In the genomic region with DNA sequence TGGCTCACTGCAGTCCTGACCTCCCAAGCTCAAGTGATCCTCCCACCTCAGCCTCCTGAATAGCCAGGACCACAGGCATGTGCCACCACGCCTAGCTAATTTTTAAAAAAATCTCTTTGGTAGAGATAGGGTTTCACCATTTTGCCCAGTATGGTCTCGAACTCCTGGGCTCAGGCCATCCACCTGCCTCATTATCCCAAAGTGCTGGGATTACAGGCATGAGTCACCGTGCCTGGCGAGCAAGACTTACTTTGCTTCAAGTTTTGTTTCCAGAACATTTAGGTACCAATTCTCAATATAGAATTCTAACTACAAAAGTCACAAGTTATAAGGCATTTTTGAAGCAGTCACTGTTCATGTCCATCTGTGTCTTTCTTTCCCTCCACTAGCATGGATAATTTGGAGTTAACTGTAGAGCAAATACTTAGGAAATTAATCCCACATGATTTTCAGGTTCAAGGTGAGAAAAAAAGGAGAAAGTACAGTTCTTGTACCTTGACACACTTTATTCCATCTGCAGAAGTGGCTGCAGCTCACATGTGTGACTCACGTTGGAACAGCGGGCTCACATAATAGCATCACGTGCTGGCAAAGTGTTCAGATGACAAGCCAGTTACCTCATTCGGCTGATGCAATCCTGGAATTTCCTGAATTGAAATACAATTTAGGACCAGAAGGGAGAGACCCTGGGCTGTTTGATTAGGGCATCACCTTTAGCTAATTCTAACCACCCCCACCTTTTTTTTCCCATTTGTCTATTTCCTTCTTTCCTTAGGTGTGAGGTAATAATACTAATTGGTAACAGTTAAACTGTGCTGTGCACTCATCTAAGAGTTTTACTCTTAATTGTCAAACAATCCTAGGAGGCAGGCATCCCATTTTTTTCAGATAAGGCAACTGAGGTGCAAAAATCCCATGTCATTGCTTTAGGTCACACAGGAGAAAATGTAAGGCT, we compare ENCODE assay signal across 8 cellular contexts. TPM values are rescaled to one million over a fixed set of nuclear protein-coding genes. Genes with fewer than 3 reads are reported as not detected.
A peak's percentile ranks its signal among the peaks of the same experiment; 100 is the strongest.
DNase-seq lines count a peak whose midpoint lies in the region; ATAC-seq and TF ChIP-seq lines count a peak whose summit lies in the region.

No MANE protein-coding gene starts in this region.

- H3K27ac ChIP-seq in neural progenitor cell, result no peak overlapping the region

- H3K27ac Mint-ChIP-seq in activated T-cell treated with anti-CD3 and anti-CD28 coated beads, Interleukin-2, amount 50 U/mL, for 72 hours, result peak overlapping the region; percentile 86
- no peak overlapping the region for H3K27ac Mint-ChIP-seq in activated T-cell treated with anti-CD3 and anti-CD28 coated beads, Interleukin-2, amount 50 U/mL, for 24 hours
- H3K27ac Mint-ChIP-seq in neural progenitor cell, result peak overlapping the region; percentile 29

- H3K9ac ChIP-seq in neural progenitor cell, result no peak overlapping the region

- H3K27me3 ChIP-seq in neural progenitor cell, result no peaks in the 10 kb centered on the region

- peak in 1 of 2 donors; percentile 34 for DNase-seq in activated T-cell treated with anti-CD3 and anti-CD28 coated beads, Interleukin-2, amount 50 U/mL, for 72 hours
- no peak for DNase-seq in activated T-cell treated with anti-CD3 and anti-CD28 coated beads, Interleukin-2, amount 50 U/mL, for 24 hours
- DNase-seq in NCI-H774 (lab: John Stamatoyannopoulos, UW) (peak; percentile 72), epithelial cell of proximal tubule (ENCODE audit: low read depth) (peak; percentile 97), neural progenitor cell (ENCODE audit: low spot score) (peak; percentile 20), middle frontal gyrus (ENCODE audit: extremely low spot score, low spot score) (no peak)

- H3K4me3 ChIP-seq in epithelial cell of proximal tubule (ENCODE audit: low read depth, low read length), result no peak overlapping the region
- no peak overlapping the region for H3K4me3 ChIP-seq in neural progenitor cell

- no peaks in the 10 kb centered on the region for H3K4me1 ChIP-seq in neural progenitor cell

- H3K4me1 Mint-ChIP-seq in activated T-cell treated with anti-CD3 and anti-CD28 coated beads, Interleukin-2, amount 50 U/mL, for 72 hours (ENCODE audit: low read depth), result peaks cover 75% of the 10 kb centered on the region
- peaks cover 65% of the 10 kb centered on the region for H3K4me1 Mint-ChIP-seq in activated T-cell treated with anti-CD3 and anti-CD28 coated beads, Interleukin-2, amount 50 U/mL, for 24 hours (ENCODE audit: low read depth)
- peaks cover 8% of the 10 kb centered on the region for H3K4me1 Mint-ChIP-seq in neural progenitor cell

- H3F3A ChIP-seq in neural progenitor cell (ENCODE audit: low read depth), result no peaks in the 10 kb centered on the region

- no peak overlapping the region for H3K4me2 ChIP-seq in neural progenitor cell

- ATAC-seq in activated T-cell treated with anti-CD3 and anti-CD28 coated beads, Interleukin-2, amount 50 U/mL, for 72 hours (replicated peaks in 1 of 2), result peak in 1 of 2 donors; percentile 29
- no peak for ATAC-seq in GM21717 (IDR thresholded peaks at IDR 0.05; ENCODE audit: unreplicated experiment)
- no peak for ATAC-seq in GM18868 (IDR thresholded peaks at IDR 0.05; ENCODE audit: unreplicated experiment)

- H3K4me3 Mint-ChIP-seq in activated T-cell treated with anti-CD3 and anti-CD28 coated beads, Interleukin-2, amount 50 U/mL, for 72 hours, result peak overlapping the region in 1 of 2 donors; percentile 33
- H3K4me3 Mint-ChIP-seq in activated T-cell treated with anti-CD3 and anti-CD28 coated beads, Interleukin-2, amount 50 U/mL, for 24 hours, result no peak overlapping the region
- no peak overlapping the region for H3K4me3 Mint-ChIP-seq in neural progenitor cell

- H3K79me2 ChIP-seq in neural progenitor cell (ENCODE audit: low read depth), result no peaks in the 10 kb centered on the region

- peak overlapping the region; percentile 26 for H2AFZ ChIP-seq in neural progenitor cell (replicated peaks)

- H3K9me3 ChIP-seq in neural progenitor cell (ENCODE audit: low read depth), result no peaks in the 10 kb centered on the region

- no peaks in the 10 kb centered on the region for H3K27me3 Mint-ChIP-seq in activated T-cell treated with anti-CD3 and anti-CD28 coated beads, Interleukin-2, amount 50 U/mL, for 72 hours (ENCODE audit: low read depth)
- H3K27me3 Mint-ChIP-seq in activated T-cell treated with anti-CD3 and anti-CD28 coated beads, Interleukin-2, amount 50 U/mL, for 24 hours, result no peaks in the 10 kb centered on the region
- H3K27me3 Mint-ChIP-seq in neural progenitor cell (ENCODE audit: insufficient read depth, low read depth), result peaks cover 4% of the 10 kb centered on the region

- TF ChIP-seq CTCF in epithelial cell of proximal tubule (conservative IDR thresholded peaks at IDR 0.05; ENCODE audit: low read depth, low read length) (no peak), neural progenitor cell (IDR thresholded peaks at IDR 0.05) (no peak)

- H4K20me1 ChIP-seq in neural progenitor cell (ENCODE audit: low read depth), result no peaks in the 10 kb centered on the region

- H3K9me3 Mint-ChIP-seq in activated T-cell treated with anti-CD3 and anti-CD28 coated beads, Interleukin-2, amount 50 U/mL, for 72 hours, result peaks cover 12% of the 10 kb centered on the region in 2 donors
- peaks cover 28% of the 10 kb centered on the region for H3K9me3 Mint-ChIP-seq in activated T-cell treated with anti-CD3 and anti-CD28 coated beads, Interleukin-2, amount 50 U/mL, for 24 hours
- H3K9me3 Mint-ChIP-seq in neural progenitor cell, result peaks cover 5% of the 10 kb centered on the region

- peaks cover 14 to 17% of the 10 kb centered on the region in 2 donors for H3K36me3 Mint-ChIP-seq in activated T-cell treated with anti-CD3 and anti-CD28 coated beads, Interleukin-2, amount 50 U/mL, for 72 hours (ENCODE audit: insufficient read depth in 2 of 2)
- H3K36me3 Mint-ChIP-seq in activated T-cell treated with anti-CD3 and anti-CD28 coated beads, Interleukin-2, amount 50 U/mL, for 24 hours (ENCODE audit: low read depth), result peaks cover 9% of the 10 kb centered on the region
- no peaks in the 10 kb centered on the region for H3K36me3 Mint-ChIP-seq in neural progenitor cell

- H3K36me3 ChIP-seq in neural progenitor cell, result no peaks in the 10 kb centered on the region

RNA-seq across cellular contexts. Expression of gene NEDD4, which starts 46.9 kb away (rescaled TPM):
- 10 to 100 TPM; 21.3 to 32.2 TPM for total RNA-seq in activated T-cell treated with anti-CD3 and anti-CD28 coated beads, Interleukin-2, amount 50 U/mL, for 72 hours
- total RNA-seq in epithelial cell of proximal tubule (15.6 and 25.3 TPM in 2 replicates), neural progenitor cell (ENCODE audit: low replicate concordance) (16.1 and 36.7 TPM in 2 replicates)

Comparison
In these comparisons a context has a peak if more than half of its experiments do, and no peak if none do; other contexts are left out.
1. DNase-seq: peak in NCI-H774 (single experiment), epithelial cell of proximal tubule (single experiment) and neural progenitor cell (single experiment); none in activated T-cell treated with anti-CD3 and anti-CD28 coated beads, Interleukin-2, amount 50 U/mL, for 24 hours (single experiment) and middle frontal gyrus (single experiment).